1 cellular context compared by ENCODE assay signal in genomic region chr19:38929929-38930775, GRCh38.
TF ChIP-seq lines count a peak whose summit lies in the region.

SARS2 (minus strand) TSS chr19:38930763; CDS start chr19:38930736, 27 bp downstream.

TF ChIP-seq in A549, 52 proteins besides CTCF, POLR2A, EP300 and RAD21 (continued from another document):
- TF ChIP-seq HES2 (IDR thresholded peaks at IDR 0.05) = no peak
- no peak; the same call in 1 of the 2 replicates for TF ChIP-seq MAZ (IDR thresholded peaks at IDR 0.05; ENCODE audit: borderline replicate concordance, low read depth, low read length)
- no peak for TF ChIP-seq ZC3H11A (IDR thresholded peaks at IDR 0.05)
- TF ChIP-seq, protein P1, sequence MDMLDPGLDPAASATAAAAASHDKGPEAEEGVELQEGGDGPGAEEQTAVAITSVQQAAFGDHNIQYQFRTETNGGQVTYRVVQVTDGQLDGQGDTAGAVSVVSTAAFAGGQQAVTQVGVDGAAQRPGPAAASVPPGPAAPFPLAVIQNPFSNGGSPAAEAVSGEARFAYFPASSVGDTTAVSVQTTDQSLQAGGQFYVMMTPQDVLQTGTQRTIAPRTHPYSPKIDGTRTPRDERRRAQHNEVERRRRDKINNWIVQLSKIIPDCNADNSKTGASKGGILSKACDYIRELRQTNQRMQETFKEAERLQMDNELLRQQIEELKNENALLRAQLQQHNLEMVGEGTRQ (IDR thresholded peaks at IDR 0.05) = no peak
- TF ChIP-seq MAX (IDR thresholded peaks at IDR 0.05) = peak; percentile 61; the same call in 1 of the 2 replicates
- TF ChIP-seq POLR2AphosphoS2 (conservative IDR thresholded peaks at IDR 0.05; ENCODE audit: low read length) = peak; percentile 56; the same call in 1 of the 2 replicates
- peak in 1 of 2 experiments; percentile 86; a peak in 2 of 4 replicates for TF ChIP-seq CEBPB (IDR thresholded peaks at IDR 0.05)
- no peak for TF ChIP-seq ZNF302 (CRISPR knock-in tag; IDR thresholded peaks at IDR 0.05)
- TF ChIP-seq GATA3 (IDR thresholded peaks at IDR 0.05; ENCODE audit: borderline replicate concordance) = peak; percentile 22; the same call in 1 of the 2 replicates
- no peak for TF ChIP-seq HOXA7 (CRISPR knock-in tag; IDR thresholded peaks at IDR 0.05)
- TF ChIP-seq REST (IDR thresholded peaks at IDR 0.05) = peak; percentile 24; the same call in 1 of the 2 replicates
- TF ChIP-seq, protein P2, sequence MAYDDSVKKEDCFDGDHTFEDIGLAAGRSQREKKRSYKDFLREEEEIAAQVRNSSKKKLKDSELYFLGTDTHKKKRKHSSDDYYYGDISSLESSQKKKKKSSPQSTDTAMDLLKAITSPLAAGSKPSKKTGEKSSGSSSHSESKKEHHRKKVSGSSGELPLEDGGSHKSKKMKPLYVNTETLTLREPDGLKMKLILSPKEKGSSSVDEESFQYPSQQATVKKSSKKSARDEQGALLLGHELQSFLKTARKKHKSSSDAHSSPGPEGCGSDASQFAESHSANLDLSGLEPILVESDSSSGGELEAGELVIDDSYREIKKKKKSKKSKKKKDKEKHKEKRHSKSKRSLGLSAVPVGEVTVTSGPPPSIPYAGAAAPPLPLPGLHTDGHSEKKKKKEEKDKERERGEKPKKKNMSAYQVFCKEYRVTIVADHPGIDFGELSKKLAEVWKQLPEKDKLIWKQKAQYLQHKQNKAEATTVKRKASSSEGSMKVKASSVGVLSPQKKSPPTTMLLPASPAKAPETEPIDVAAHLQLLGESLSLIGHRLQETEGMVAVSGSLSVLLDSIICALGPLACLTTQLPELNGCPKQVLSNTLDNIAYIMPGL (CRISPR knock-in tag; IDR thresholded peaks at IDR 0.05; ENCODE audit: borderline replicate concordance) = no peak; the same call in 1 of the 2 replicates
- peak; percentile 83 for TF ChIP-seq KDM5A (IDR thresholded peaks at IDR 0.05)
- TF ChIP-seq SREBF2 (IDR thresholded peaks at IDR 0.05) = peak; percentile 13; the same call in 1 of the 2 replicates
- TF ChIP-seq, protein P3, sequence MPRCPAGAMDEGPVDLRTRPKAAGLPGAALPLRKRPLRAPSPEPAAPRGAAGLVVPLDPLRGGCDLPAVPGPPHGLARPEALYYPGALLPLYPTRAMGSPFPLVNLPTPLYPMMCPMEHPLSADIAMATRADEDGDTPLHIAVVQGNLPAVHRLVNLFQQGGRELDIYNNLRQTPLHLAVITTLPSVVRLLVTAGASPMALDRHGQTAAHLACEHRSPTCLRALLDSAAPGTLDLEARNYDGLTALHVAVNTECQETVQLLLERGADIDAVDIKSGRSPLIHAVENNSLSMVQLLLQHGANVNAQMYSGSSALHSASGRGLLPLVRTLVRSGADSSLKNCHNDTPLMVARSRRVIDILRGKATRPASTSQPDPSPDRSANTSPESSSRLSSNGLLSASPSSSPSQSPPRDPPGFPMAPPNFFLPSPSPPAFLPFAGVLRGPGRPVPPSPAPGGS (IDR thresholded peaks at IDR 0.05) = 0 out of 3 replicates have a peak, but pooled peaks have one; percentile 63
- no peak for TF ChIP-seq EHMT2 (IDR thresholded peaks at IDR 0.05; ENCODE audit: low read depth)
- no peak for TF ChIP-seq RCOR1 (IDR thresholded peaks at IDR 0.05; ENCODE audit: low read depth, low read length)
- TF ChIP-seq HOXB13 (CRISPR knock-in tag; IDR thresholded peaks at IDR 0.05; ENCODE audit: low read depth) = no peak
- no peak for TF ChIP-seq HEYL (CRISPR knock-in tag; IDR thresholded peaks at IDR 0.05)
- TF ChIP-seq TP53 (CRISPR knock-in tag; IDR thresholded peaks at IDR 0.05) = peak; percentile 55; the same call in 1 of the 2 replicates
- no peak for TF ChIP-seq RARB (CRISPR knock-in tag; IDR thresholded peaks at IDR 0.05)
- no peak for TF ChIP-seq KDM1A (IDR thresholded peaks at IDR 0.05; ENCODE audit: low read depth)
- peak; percentile 67; the same call in 1 of the 2 replicates for TF ChIP-seq CHD4 (IDR thresholded peaks at IDR 0.05; ENCODE audit: borderline replicate concordance)
- TF ChIP-seq BHLHE40 (IDR thresholded peaks at IDR 0.05; ENCODE audit: low read depth, low read length) = 0 out of 2 replicates have a peak, but pooled peaks have one; percentile 33
- TF ChIP-seq HDAC2 (IDR thresholded peaks at IDR 0.05) = no peak
- no peak; the same call in 1 of the 2 replicates for TF ChIP-seq RFX5 (IDR thresholded peaks at IDR 0.05)
- TF ChIP-seq PBX3 (IDR thresholded peaks at IDR 0.05) = peak; percentile 51
TF ChIP-seq in A549: peak in this region for 21.
